Comparison of ENCODE assay signal across 11 cellular contexts in the genomic region with DNA sequence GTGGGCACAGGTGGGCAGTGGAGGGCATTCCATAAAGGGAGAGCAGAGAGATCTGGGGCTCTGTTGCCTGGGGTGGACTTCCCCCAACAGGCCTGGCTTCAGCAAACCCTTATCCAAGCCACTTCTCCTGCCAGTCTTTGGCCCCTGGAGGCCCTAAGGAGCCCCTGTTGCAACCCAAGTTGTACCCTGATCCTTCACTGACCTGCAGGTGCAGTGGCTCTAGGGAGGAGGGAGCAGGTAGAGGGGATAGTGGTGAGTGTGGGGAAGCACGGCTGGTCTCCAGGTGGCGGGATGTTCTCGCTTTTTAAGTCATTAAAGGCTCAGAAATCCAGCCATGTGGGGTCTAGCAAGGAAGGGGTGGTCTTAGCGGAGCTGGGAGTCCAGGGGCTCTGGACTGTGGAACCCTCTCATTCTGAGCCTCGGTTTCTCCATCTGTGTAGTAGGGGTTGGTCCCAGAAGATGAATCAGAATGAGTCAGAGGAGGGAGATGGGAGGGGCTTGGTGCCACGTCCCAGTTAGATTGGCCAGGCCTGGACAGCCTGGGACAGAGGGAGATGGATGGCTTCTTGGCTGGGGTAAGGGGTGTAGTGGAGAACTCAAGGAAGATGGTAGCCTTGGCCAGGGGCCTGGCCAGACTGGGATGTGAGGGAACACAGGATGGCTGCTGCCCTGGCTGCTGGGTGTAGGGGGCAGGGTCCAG. TPM values are rescaled to one million over a fixed set of nuclear protein-coding genes. Genes with fewer than 3 reads are reported as not detected.
DNase-seq lines count a peak whose midpoint lies in the region; ATAC-seq, FAIRE-seq and TF ChIP-seq lines count a peak whose summit lies in the region.
"Had no signal": no experiment of that assay in that cellular context is flagged by ENCODE, and none has a peak within 500 bp of the region (broad histone marks: within the 10 kb centered on the region; RNA-seq: fewer than 3 reads in every experiment).

No MANE protein-coding gene starts in this region.

- no peak overlapping the region for H3K9ac ChIP-seq in fibroblast of lung (ENCODE audit: insufficient read depth, low read length)

- TF ChIP-seq POLR2A in Peyer's patch (IDR thresholded peaks at IDR 0.05) (no peak), ovary (IDR thresholded peaks at IDR 0.05) (no peak)

- no peaks in the 10 kb centered on the region for H4K20me1 ChIP-seq in fibroblast of lung (ENCODE audit: control insufficient read depth, extremely low read depth, insufficient read depth, low read length)

- no peak for ATAC-seq in GM18873 (IDR thresholded peaks at IDR 0.05; ENCODE audit: low FRiP score, unreplicated experiment)

- TF ChIP-seq CTCF in AG10803 (conservative IDR thresholded peaks at IDR 0.05; ENCODE audit: low read length) (no peak), Peyer's patch (IDR thresholded peaks at IDR 0.05) (no peak), fibroblast of lung (conservative IDR thresholded peaks at IDR 0.05 in 1 of 2, IDR thresholded peaks at IDR 0.05 in 1 of 2; ENCODE audit: low read depth in 1 of 2, low read length in 2 of 2) (no peak), ovary (IDR thresholded peaks at IDR 0.05) (no peak)

- no peaks in the 10 kb centered on the region for H3K36me3 ChIP-seq in Peyer's patch
- H3K36me3 ChIP-seq in fibroblast of lung (ENCODE audit: control insufficient read depth, insufficient read depth, low read length), result peaks cover 16% of the 10 kb centered on the region
- H3K36me3 ChIP-seq in ovary, result no peaks in the 10 kb centered on the region

- WGBS in ovary, 3 donors, result 77 to 85% (median 82%) methylated on average over 6 of the region's 6 CpGs

- H3K4me2 ChIP-seq in fibroblast of lung (ENCODE audit: extremely low read depth, insufficient read depth, low read length), result peak overlapping the region; percentile 84

- H3K4me3 ChIP-seq in AG10803 (ENCODE audit: low read length) (peak overlapping the region; percentile 92), Peyer's patch (no peak overlapping the region), fibroblast of lung (replicated peaks in 1 of 4; ENCODE audit: control extremely low read depth in 1 of 4, insufficient read depth in 1 of 4, low read depth in 3 of 4, low read length in 4 of 4) (peak overlapping the region in 1 of 4 experiments; percentile 82), ovary (no peak overlapping the region)

- no peak for FAIRE-seq in HTR-8/SVneo (lab: Jason Lieb, UNC)

- no peak overlapping the region for H2AFZ ChIP-seq in fibroblast of lung (ENCODE audit: low read length)

- peaks cover 28% of the 10 kb centered on the region for H3K79me2 ChIP-seq in fibroblast of lung (ENCODE audit: control insufficient read depth, insufficient read depth, low read length)

- TF ChIP-seq EP300 in ovary (IDR thresholded peaks at IDR 0.05), result no peak

- H3K4me1 ChIP-seq in Peyer's patch (peaks cover 5 to 43% (median 15%) of the 10 kb centered on the region in 4 donors), fibroblast of lung (ENCODE audit: control insufficient read depth, extremely low read depth, insufficient read depth, low read length) (peaks cover 34% of the 10 kb centered on the region), ovary (ENCODE audit: insufficient read depth) (peaks cover 16% of the 10 kb centered on the region)

- H3K9me3 ChIP-seq in Peyer's patch (no peaks in the 10 kb centered on the region), fibroblast of lung (ENCODE audit: control insufficient read depth, insufficient read depth, low read depth, low read length) (no peaks in the 10 kb centered on the region), ovary (no peaks in the 10 kb centered on the region)

- H3K27me3 ChIP-seq in Peyer's patch, result no peaks in the 10 kb centered on the region
- H3K27me3 ChIP-seq in fibroblast of lung (ENCODE audit: control insufficient read depth, insufficient read depth, low read length), result no peaks in the 10 kb centered on the region
- H3K27me3 ChIP-seq in ovary, result no peaks in the 10 kb centered on the region

- peak; percentile 55 for DNase-seq in AG10803 (ENCODE audit: low read depth)
- DNase-seq in Peyer's patch, result no peak
- DNase-seq in fibroblast of lung (ENCODE audit: low read depth in 2 of 2), result peak; percentile 48 to 70
- peak in 3 of 5 donors; percentile 18 to 45 (median 31) for DNase-seq in ovary
- DNase-seq in HTR-8/SVneo (ENCODE audit: insufficient read length, low spot score), result no peak
- no peak for DNase-seq in hippocampal formation (lab: John Stamatoyannopoulos, UW)
- DNase-seq in stimulated activated naive CD4-positive, alpha-beta T cell (lab: John Stamatoyannopoulos, UW), result no peak
- DNase-seq: DMS79, NCI-H345 had no signal

- H3K27ac ChIP-seq in Peyer's patch (peak overlapping the region in 3 of 4 donors; percentile 77 to 90 (median 84)), fibroblast of lung (ENCODE audit: insufficient read depth, low read length) (no peak overlapping the region), ovary (peak overlapping the region in 1 of 2 donors; percentile 95)

- intact Hi-C loops in ovary (cut with DNase I), result loop anchor here in 1 of 4 donors (10.0 kb wide), 1 partner anchor 89 kb away; no protein-coding TSS in a partner anchor

RNA-seq across cellular contexts. Expression of gene ZBTB47, which starts 2.6 kb away (rescaled TPM):
- total RNA-seq in Peyer's patch (10 to 100 TPM in 3 of 4 donors, 1 to 10 TPM in 1; 5.3 to 30.5 (median 14.7) TPM), fibroblast of lung (32.1 and 49.4 TPM in 2 replicates), ovary (10 to 100 TPM; 14.1 to 41.9 (median 35.1) TPM)
- polyA plus RNA-seq in fibroblast of lung (15.2 and 15.6 TPM in 2 replicates), ovary (10 to 100 TPM in 1 of 2 donors, 1 to 10 TPM in 1; 7.7 to 18.8 TPM)
- polyA plus RNA-seq in fibroblast of lung (2012), result 20.8 and 21.0 TPM in 2 replicates
- 26.3 and 41.3 TPM in 2 replicates for polyA minus RNA-seq in fibroblast of lung (ENCODE audit: low replicate concordance)

RNA-seq across cellular contexts. Expression of gene KLHL40, which starts 29.2 kb away (rescaled TPM):
- not detected for total RNA-seq in Peyer's patch
- total RNA-seq in fibroblast of lung, result not detected in 2 replicates
- not detected in 2 replicates for polyA plus RNA-seq in fibroblast of lung
- polyA plus RNA-seq in fibroblast of lung (2012), result not detected in 2 replicates
- not detected in 2 replicates for polyA minus RNA-seq in fibroblast of lung (ENCODE audit: low replicate concordance)
- total RNA-seq in ovary, result not detected
- polyA plus RNA-seq in ovary, result not detected
- total RNA-seq: activated naive CD8-positive, alpha-beta T cell treated with anti-CD3 and anti-CD28 coated beads, Interleukin-2, amount 10 ng/mL, durations not matched to agents 7 days and 5 days had no signal

RNA-seq across cellular contexts. Expression of gene HHATL, which starts 46.5 kb away (rescaled TPM):
- total RNA-seq in Peyer's patch (1 to 10 TPM in 1 of 4 donors, not detected in 3; 3.4 TPM), fibroblast of lung (not detected in 2 replicates), ovary (1 to 10 TPM in 1 of 7 donors, under 1 TPM in 2, not detected in 4; 0.25 to 1.3 (median 0.79) TPM)
- polyA plus RNA-seq in fibroblast of lung (not detected in 2 replicates), ovary (under 1 TPM in 1 of 2 donors, not detected in 1; 0.12 TPM)
- not detected in 2 replicates for polyA plus RNA-seq in fibroblast of lung (2012)
- polyA minus RNA-seq in fibroblast of lung (ENCODE audit: low replicate concordance), result 6.2 TPM in 1 of 2 replicates, not detected in the other
- total RNA-seq: activated naive CD8-positive, alpha-beta T cell treated with anti-CD3 and anti-CD28 coated beads, Interleukin-2, amount 10 ng/mL, durations not matched to agents 7 days and 5 days had no signal

RNA-seq across cellular contexts. Expression of gene NKTR, which starts 55.6 kb away (rescaled TPM):
- total RNA-seq in Peyer's patch (100 to 1,000 TPM; 118 to 386 (median 187) TPM), fibroblast of lung (30.3 and 44.6 TPM in 2 replicates), ovary (100 to 1,000 TPM in 1 of 7 donors, 10 to 100 TPM in 6; 68.6 to 114 (median 89.7) TPM)
- polyA plus RNA-seq in fibroblast of lung (19.8 and 26.4 TPM in 2 replicates), ovary (10 to 100 TPM; 26.2 to 61.5 TPM)
- polyA plus RNA-seq in fibroblast of lung (2012), result 9.5 and 11.9 TPM in 2 replicates
- 1.4 TPM in 2 replicates for polyA minus RNA-seq in fibroblast of lung (ENCODE audit: low replicate concordance)

Comparison
In these comparisons a context has a peak if more than half of its experiments do, and no peak if none do; other contexts are left out.
1. DNase-seq: peak in AG10803 (single experiment), fibroblast of lung (2 of 2) and ovary (3 of 5); none in Peyer's patch (0 of 3), HTR-8/SVneo (single experiment), hippocampal formation (0 of 2) and stimulated activated naive CD4-positive, alpha-beta T cell (0 of 6).